In genomic region chr1:156419863-156420208, GRCh38 we compare ENCODE assay signal across 9 cellular contexts. TPM values are rescaled to one million over a fixed set of nuclear protein-coding genes. Genes with fewer than 3 reads are reported as not detected.
DNase-seq lines count a peak whose midpoint lies in the region; ATAC-seq and TF ChIP-seq lines count a peak whose summit lies in the region.
"Had no signal": no experiment of that assay in that cellular context is flagged by ENCODE, and none has a peak within 500 bp of the region (broad histone marks: within the 10 kb centered on the region; RNA-seq: fewer than 3 reads in every experiment).

No MANE protein-coding gene starts in this region.

- H3K4me3 ChIP-seq in Caco-2 (ENCODE audit: low read depth, low read length) (peak overlapping the region; percentile 47), HUES64 (ENCODE audit: low read length) (peak overlapping the region; percentile 54)

- H3K36me3 Mint-ChIP-seq in Caco-2 (ENCODE audit: insufficient read depth, unreplicated experiment): peaks cover 12% of the 10 kb centered on the region
- H3K36me3 Mint-ChIP-seq in activated naive CD8-positive, alpha-beta T cell treated with anti-CD3 and anti-CD28 coated beads, Interleukin-2, amount 50 U/mL, for 24 hours (ENCODE audit: low read depth): no peaks in the 10 kb centered on the region
- peaks cover 2% of the 10 kb centered on the region for H3K36me3 Mint-ChIP-seq in neural crest cell (ENCODE audit: low read depth)
- H3K36me3 Mint-ChIP-seq in osteocyte (ENCODE audit: unreplicated experiment): no peaks in the 10 kb centered on the region

- no peaks in the 10 kb centered on the region for H3K36me3 ChIP-seq in Caco-2 (ENCODE audit: control insufficient read depth, insufficient read depth, low read length)
- no peaks in the 10 kb centered on the region for H3K36me3 ChIP-seq in HUES64 (ENCODE audit: insufficient read depth, low read length)

- TF ChIP-seq CTCF in Caco-2 (IDR thresholded peaks at IDR 0.05; ENCODE audit: insufficient read depth in 1 of 2, low read depth in 1 of 2, low read length in 1 of 2, severe bottlenecking in 1 of 2, unreplicated experiment in 1 of 2): peak; percentile 46 to 80
- TF ChIP-seq CTCF in neural crest cell (conservative IDR thresholded peaks at IDR 0.05): peak; percentile 36
- no peak for TF ChIP-seq CTCF in osteocyte (IDR thresholded peaks at IDR 0.05)

- H3K27ac Mint-ChIP-seq in Caco-2 (ENCODE audit: unreplicated experiment) (no peak overlapping the region), neural crest cell (ENCODE audit: unreplicated experiment) (no peak overlapping the region), osteocyte (ENCODE audit: unreplicated experiment) (no peak overlapping the region)
- no peak overlapping the region for H3K27ac Mint-ChIP-seq in activated naive CD8-positive, alpha-beta T cell treated with anti-CD3 and anti-CD28 coated beads, Interleukin-2, amount 50 U/mL, for 24 hours

- DNase-seq in Caco-2: peak; percentile 49 to 70
- peak; percentile 58 for DNase-seq in activated naive CD8-positive, alpha-beta T cell treated with anti-CD3 and anti-CD28 coated beads, Interleukin-2, amount 50 U/mL, for 24 hours
- peak; percentile 29 for DNase-seq in neural crest cell (ENCODE audit: low read depth, low spot score)
- no peak for DNase-seq in cerebellar cortex (ENCODE audit: low spot score)
- DNase-seq in osteocyte (ENCODE audit: extremely low spot score, unreplicated experiment): no peak

- H3K27me3 Mint-ChIP-seq in Caco-2 (ENCODE audit: insufficient read depth, unreplicated experiment) (peaks cover 10% of the 10 kb centered on the region), neural crest cell (ENCODE audit: low read depth) (peaks cover 99% of the 10 kb centered on the region), osteocyte (ENCODE audit: unreplicated experiment) (peaks cover 96% of the 10 kb centered on the region)
- H3K27me3 Mint-ChIP-seq in activated naive CD8-positive, alpha-beta T cell treated with anti-CD3 and anti-CD28 coated beads, Interleukin-2, amount 50 U/mL, for 24 hours: peaks cover 78% of the 10 kb centered on the region

- H3K4me1 ChIP-seq in Caco-2: peaks cover 41% of the 10 kb centered on the region
- peaks cover 20% of the 10 kb centered on the region for H3K4me1 ChIP-seq in HUES64 (ENCODE audit: insufficient read depth, low read length)

- CTCF ChIA-PET in Caco-2 (lab: Charles Lee): interaction anchor here (0.5 to 2.4 kb wide), 9 partner anchors 10 to 205 kb away, joined by 3 to 28 read pairs (median 3); no protein-coding TSS in a partner anchor

- ATAC-seq in activated naive CD8-positive, alpha-beta T cell treated with anti-CD3 and anti-CD28 coated beads, Interleukin-2, amount 50 U/mL, for 24 hours: no peak
- ATAC-seq in HG03025 (IDR thresholded peaks at IDR 0.05; ENCODE audit: low FRiP score, unreplicated experiment): no peak
- ATAC-seq in HG03521 (IDR thresholded peaks at IDR 0.05; ENCODE audit: unreplicated experiment): no peak

- H3K4me3 Mint-ChIP-seq in Caco-2 (ENCODE audit: unreplicated experiment) (peak overlapping the region; percentile 80), neural crest cell (no peak overlapping the region), osteocyte (ENCODE audit: unreplicated experiment) (no peak overlapping the region)
- peak overlapping the region; percentile 80 for H3K4me3 Mint-ChIP-seq in activated naive CD8-positive, alpha-beta T cell treated with anti-CD3 and anti-CD28 coated beads, Interleukin-2, amount 50 U/mL, for 24 hours

- POLR2A ChIA-PET in Caco-2 (lab: Charles Lee): no interaction called here

- H3K4me1 Mint-ChIP-seq in Caco-2 (ENCODE audit: low read depth, unreplicated experiment): peaks cover 16% of the 10 kb centered on the region
- peaks cover 32% of the 10 kb centered on the region for H3K4me1 Mint-ChIP-seq in activated naive CD8-positive, alpha-beta T cell treated with anti-CD3 and anti-CD28 coated beads, Interleukin-2, amount 50 U/mL, for 24 hours
- peaks cover 4% of the 10 kb centered on the region for H3K4me1 Mint-ChIP-seq in neural crest cell
- peaks cover 16% of the 10 kb centered on the region for H3K4me1 Mint-ChIP-seq in osteocyte (ENCODE audit: unreplicated experiment)

- 6% methylated on average over 6 of the region's 6 CpGs for WGBS in HUES64

- H3K9me3 ChIP-seq in Caco-2 (no peaks in the 10 kb centered on the region), HUES64 (ENCODE audit: insufficient read depth, low read depth, low read length) (no peaks in the 10 kb centered on the region)

- no TSS peak for BruUV-seq in Caco-2 (replicated peaks; lab: Mats Ljungman, UMichigan)

- intact Hi-C loops in Caco-2 (cut with micrococcal nuclease; ENCODE audit: unreplicated experiment): loop anchor here (1.0 to 2.0 kb wide), 3 partner anchors 24 to 45 kb away; no protein-coding TSS in a partner anchor

- H3K27ac ChIP-seq in HUES64 (ENCODE audit: low read depth, low read length): no peak overlapping the region

- H3K9me3 Mint-ChIP-seq in Caco-2 (ENCODE audit: unreplicated experiment) (no peaks in the 10 kb centered on the region), neural crest cell (no peaks in the 10 kb centered on the region), osteocyte (ENCODE audit: unreplicated experiment) (no peaks in the 10 kb centered on the region)
- no peaks in the 10 kb centered on the region for H3K9me3 Mint-ChIP-seq in activated naive CD8-positive, alpha-beta T cell treated with anti-CD3 and anti-CD28 coated beads, Interleukin-2, amount 50 U/mL, for 24 hours

- no peak overlapping the region for H3K9ac ChIP-seq in HUES64 (ENCODE audit: low read depth, low read length)

- H3K27me3 ChIP-seq in Caco-2 (replicated peaks; ENCODE audit: control insufficient read depth, insufficient read depth, low read length): no peaks in the 10 kb centered on the region; the same call in 1 of the 2 replicates
- peaks cover 100% of the 10 kb centered on the region for H3K27me3 ChIP-seq in HUES64 (ENCODE audit: insufficient read depth, low read length)

RNA-seq across cellular contexts. Expression of gene RHBG, which starts 50.8 kb away (rescaled TPM):
- 4.6 and 6.5 TPM in 2 replicates for total RNA-seq in Caco-2 (2022)
- polyA plus RNA-seq in HUES64 (2013, experiment 1 of 2): 0.35 TPM
- 0.70 TPM for polyA plus RNA-seq in HUES64 (2013, experiment 2 of 2)
- not detected in 2 replicates for total RNA-seq in neural crest cell
- total RNA-seq in osteocyte: not detected in 2 replicates
- total RNA-seq: dermis microvascular lymphatic vessel endothelial cell had no signal

Comparison
In these comparisons a context has a peak if more than half of its experiments do, and no peak if none do; other contexts are left out.
1. DNase-seq: peak in Caco-2 (2 of 2), activated naive CD8-positive, alpha-beta T cell treated with anti-CD3 and anti-CD28 coated beads, Interleukin-2, amount 50 U/mL, for 24 hours (single experiment) and neural crest cell (single experiment); none in cerebellar cortex (single experiment) and osteocyte (single experiment).
2. H3K4me3 Mint-ChIP-seq: peak in Caco-2 (single experiment) and activated naive CD8-positive, alpha-beta T cell treated with anti-CD3 and anti-CD28 coated beads, Interleukin-2, amount 50 U/mL, for 24 hours (single experiment); none in neural crest cell (single experiment) and osteocyte (single experiment).